Comparison of ENCODE assay signal across 8 cellular contexts in the genomic region with DNA sequence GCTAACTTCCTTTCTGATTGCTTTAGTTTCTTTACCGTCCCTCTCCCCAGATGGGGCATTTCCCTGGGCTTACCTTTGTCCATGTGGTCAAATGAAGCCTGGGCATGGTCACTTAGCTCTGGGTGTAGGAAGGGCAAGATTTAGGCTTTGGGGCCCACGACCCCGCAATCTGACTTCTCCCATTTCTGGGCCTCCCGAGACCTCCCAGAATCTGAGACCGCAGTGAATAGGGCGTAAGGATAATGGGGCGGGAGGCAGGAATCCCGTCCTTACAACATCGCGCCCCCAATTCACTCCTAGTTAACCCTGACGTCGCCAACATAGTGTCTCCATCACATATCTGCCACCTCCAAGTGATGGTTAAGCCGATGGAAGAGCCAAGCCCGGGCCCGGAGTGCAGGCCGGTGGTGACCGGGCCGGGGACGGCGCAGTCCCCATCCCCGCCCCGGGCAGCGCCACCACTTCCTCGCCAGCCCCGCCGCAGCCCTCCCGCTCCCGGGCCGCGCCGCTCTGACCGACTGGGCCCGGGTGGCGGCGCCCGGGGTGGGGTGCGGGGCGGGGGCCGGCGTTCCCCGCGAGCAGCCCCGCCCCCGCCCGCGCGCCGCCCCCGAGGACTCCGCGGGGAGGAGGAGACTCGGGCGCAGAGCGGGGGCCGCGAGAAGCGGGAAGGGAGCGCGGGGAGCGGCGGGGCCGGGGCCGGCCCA. TPM values are rescaled to one million over a fixed set of nuclear protein-coding genes. Genes with fewer than 3 reads are reported as not detected.
DNase-seq lines count a peak whose midpoint lies in the region; ATAC-seq lines count a peak whose summit lies in the region.

A gene with protein sequence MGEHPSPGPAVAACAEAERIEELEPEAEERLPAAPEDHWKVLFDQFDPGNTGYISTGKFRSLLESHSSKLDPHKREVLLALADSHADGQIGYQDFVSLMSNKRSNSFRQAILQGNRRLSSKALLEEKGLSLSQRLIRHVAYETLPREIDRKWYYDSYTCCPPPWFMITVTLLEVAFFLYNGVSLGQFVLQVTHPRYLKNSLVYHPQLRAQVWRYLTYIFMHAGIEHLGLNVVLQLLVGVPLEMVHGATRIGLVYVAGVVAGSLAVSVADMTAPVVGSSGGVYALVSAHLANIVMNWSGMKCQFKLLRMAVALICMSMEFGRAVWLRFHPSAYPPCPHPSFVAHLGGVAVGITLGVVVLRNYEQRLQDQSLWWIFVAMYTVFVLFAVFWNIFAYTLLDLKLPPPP (plus strand): TSS at position 641 of the 704 bp plus-strand sequence. CDS start 358 bp downstream, outside the sequence.

- ATAC-seq in left lobe of liver, result peak; percentile 68
- no peak for ATAC-seq in HG03135 (IDR thresholded peaks at IDR 0.05; ENCODE audit: unreplicated experiment)

- in situ Hi-C loops in T47D (cut with HindIII; ENCODE audit: low pct_unique_long_range_greater_than_20kb, low sequenced_read_pairs), result no loop called here
- in situ Hi-C loops in KBM-7 (cut with MboI; ENCODE audit: low pct_unique_long_range_greater_than_20kb, low sequenced_read_pairs), result no loop called here

- DNase-seq in D341Med (ENCODE audit: low spot score), result peak; percentile 91
- peak; percentile 2 for DNase-seq in LoVo (ENCODE audit: low spot score)
- DNase-seq in T47D (ENCODE audit: low read depth in 1 of 2, low spot score in 1 of 2), result peak; percentile 21 to 53
- no peak for DNase-seq in left lobe of liver (ENCODE audit: low spot score)
- DNase-seq in glomerular visceral epithelial cell (ENCODE audit: extremely low spot score), result no peak
- no peak for DNase-seq in KBM-7

- peak within 1 kb of the TSS; percentile 82 for H3K27ac ChIP-seq in temporal lobe (ENCODE audit: low read depth, low read length)

RNA-seq across cellular contexts. Expression of the gene that starts here (rescaled TPM):
- total RNA-seq in left lobe of liver, result 0.15 TPM
- total RNA-seq in temporal lobe, result 0.98 TPM

Comparison
In these comparisons a context has a peak if more than half of its experiments do, and no peak if none do; other contexts are left out.
1. Peak in ATAC-seq in left lobe of liver; RNA of the gene not detected or under 1 TPM.
2. DNase-seq: peak in D341Med (single experiment), LoVo (single experiment) and T47D (2 of 2); none in left lobe of liver (single experiment), glomerular visceral epithelial cell (single experiment) and KBM-7 (single experiment).